In the genomic region with DNA sequence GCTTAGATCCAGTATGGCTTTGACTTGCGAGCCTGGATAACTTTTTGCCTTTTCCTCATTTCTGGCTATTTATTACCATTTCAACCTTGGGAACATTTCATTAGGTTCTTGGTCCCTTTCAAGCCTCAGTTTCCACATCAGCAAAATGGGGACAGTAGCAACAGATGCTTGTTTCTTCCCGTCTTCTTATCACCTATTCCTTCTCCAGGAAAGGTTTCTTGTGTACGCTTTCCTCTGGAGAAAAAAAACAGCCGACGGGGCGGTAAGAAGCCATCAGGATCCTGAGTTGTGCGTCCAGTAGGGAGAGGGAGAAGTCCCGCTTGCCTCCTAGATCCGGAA, we compare ENCODE assay signal across 8 cellular contexts. TPM values are rescaled to one million over a fixed set of nuclear protein-coding genes. Genes with fewer than 3 reads are reported as not detected.
DNase-seq lines count a peak whose midpoint lies in the region; ATAC-seq and TF ChIP-seq lines count a peak whose summit lies in the region.

No MANE protein-coding gene starts in this region.

- H3K36me3 Mint-ChIP-seq in chondrocyte (ENCODE audit: low read depth): no peaks in the 10 kb centered on the region

- peak overlapping the region; percentile 69 for H3K4me3 Mint-ChIP-seq in chondrocyte (ENCODE audit: unreplicated experiment)

- DNase-seq in AG04449 (ENCODE audit: low read depth, low spot score) (no peak), chondrocyte (ENCODE audit: low spot score) (no peak), NCI-H526 treated with DMSO at 0.1 percent for 48 hours (lab: John Stamatoyannopoulos, UW) (no peak)
- DNase-seq in Jurkat, Clone E6-1 (ENCODE audit: low read depth, low spot score): no peak

- H3K27me3 ChIP-seq in muscle layer of duodenum (ENCODE audit: low read depth, low read length): no peaks in the 10 kb centered on the region

- peak overlapping the region; percentile 77 for H3K27ac ChIP-seq in muscle layer of duodenum (ENCODE audit: low read length)

- H3K4me1 Mint-ChIP-seq in chondrocyte (ENCODE audit: low read depth): peaks cover 30% of the 10 kb centered on the region

- CTCF ChIA-PET in AG04449 (lab: Yijun Ruan, JAX): interaction anchor here (0.9 to 2.0 kb wide), 5 partner anchors 10 to 381 kb away, joined by 3 to 9 read pairs (median 5); no protein-coding TSS in a partner anchor

- peaks cover 0 to 21% of the 10 kb centered on the region in 2 donors for H3K4me1 ChIP-seq in muscle layer of duodenum (ENCODE audit: control insufficient read depth in 1 of 2, insufficient read depth in 2 of 2, low read length in 2 of 2)

- H3K4me3 ChIP-seq in AG04449 (ENCODE audit: low read depth, low read length) (peak overlapping the region; percentile 78), muscle layer of duodenum (ENCODE audit: low read depth in 1 of 2, low read length in 2 of 2) (peak overlapping the region; percentile 71 to 96)
- H3K4me3 ChIP-seq in Jurkat, Clone E6-1 (ENCODE audit: low read length): peak overlapping the region; percentile 76

- ATAC-seq in HG03139 (IDR thresholded peaks at IDR 0.05; ENCODE audit: unreplicated experiment) (no peak), GM19463 (IDR thresholded peaks at IDR 0.05; ENCODE audit: unreplicated experiment) (no peak)
- no peak for ATAC-seq in activated CD4-positive, CD25-positive, alpha-beta regulatory T cell treated with anti-CD3 and anti-CD28 coated beads, Interleukin-2, amount 50 U/mL, for 24 hours

- H3K27ac Mint-ChIP-seq in chondrocyte (ENCODE audit: unreplicated experiment): peak overlapping the region; percentile 62

- peaks cover 20% of the 10 kb centered on the region for H3K27me3 Mint-ChIP-seq in chondrocyte (ENCODE audit: low read depth)

- H3K9me3 Mint-ChIP-seq in chondrocyte (ENCODE audit: low read depth): no peaks in the 10 kb centered on the region

- POLR2A ChIA-PET in AG04449 (lab: Yijun Ruan, JAX): interaction anchor here (0.9 to 1.2 kb wide), 4 partner anchors 10 to 317 kb away, joined by 3 read pairs; no protein-coding TSS in a partner anchor

- TF ChIP-seq CTCF in AG04449 (IDR thresholded peaks at IDR 0.05; ENCODE audit: insufficient read depth, low read length, missing control alignments) (no peak), chondrocyte (IDR thresholded peaks at IDR 0.05) (no peak)

- no peaks in the 10 kb centered on the region for H3K36me3 ChIP-seq in muscle layer of duodenum (ENCODE audit: control insufficient read depth in 1 of 2, insufficient read depth in 2 of 2, low read length in 2 of 2)

- H3K9me3 ChIP-seq in muscle layer of duodenum (ENCODE audit: control insufficient read depth in 1 of 2, low read length in 2 of 2): no peaks in the 10 kb centered on the region

RNA-seq across cellular contexts. Expression of gene SLC44A1, which starts 0.5 kb away (rescaled TPM):
- polyA plus RNA-seq in Jurkat, Clone E6-1 (2012; ENCODE audit: insufficient read depth, insufficient read length): 6.9 TPM
- 17.1 to 34.5 TPM (median 18.6 TPM) in 3 replicates for total RNA-seq in chondrocyte
